Comparison of ENCODE assay signal across 8 cellular contexts in genomic region chr14:91138511-91139359, GRCh38. TPM values are rescaled to one million over a fixed set of nuclear protein-coding genes. Genes with fewer than 3 reads are reported as not detected.
DNase-seq lines count a peak whose midpoint lies in the region; ATAC-seq and TF ChIP-seq lines count a peak whose summit lies in the region.

No MANE protein-coding gene starts in this region.

- H3K27me3 ChIP-seq in esophagus squamous epithelium: no peaks in the 10 kb centered on the region

- peaks cover 0 to 32% (median 0%) of the 10 kb centered on the region in 3 donors for H3K36me3 ChIP-seq in esophagus squamous epithelium

- WGBS in esophagus squamous epithelium, 2 donors: 83 to 85% methylated on average over 3 to 6 of the region's 6 CpGs

- TF ChIP-seq POLR2A in esophagus squamous epithelium (IDR thresholded peaks at IDR 0.05): no peak

- intact Hi-C loops in esophagus squamous epithelium (cut with DNase I): no loop called here

- peaks cover 0 to 59% (median 14%) of the 10 kb centered on the region in 3 donors for H3K4me1 ChIP-seq in esophagus squamous epithelium

- peak; percentile 37 for DNase-seq in ELF-1 (ENCODE audit: low read depth, low spot score)
- DNase-seq in LNCaP clone FGC (ENCODE audit: low read depth): no peak
- peak; percentile 22 to 57 for DNase-seq in activated CD4-positive, alpha-beta T cell treated with anti-CD3 and anti-CD28 coated beads for 4 hours
- DNase-seq in esophagus squamous epithelium (lab: John Stamatoyannopoulos, UW): no peak
- peak; percentile 31 to 60 (median 39) for DNase-seq in stimulated activated CD4-positive, alpha-beta T cell treated with anti-CD3 and anti-CD28 coated beads, Interleukin-12 subunit alpha, Interleukin-12 subunit beta, amount 100 ng/mL, for 48 hours (ENCODE audit: low read depth in 2 of 3, low spot score in 1 of 3)
- no peak for DNase-seq in medulla oblongata (ENCODE audit: extremely low spot score)

- no peak overlapping the region for H3K4me3 ChIP-seq in LNCaP clone FGC (ENCODE audit: low read depth, low read length)
- no peak overlapping the region for H3K4me3 ChIP-seq in esophagus squamous epithelium

- H3K27ac ChIP-seq in esophagus squamous epithelium: peak overlapping the region in 1 of 4 donors; percentile 19

- ATAC-seq in HG03095 (IDR thresholded peaks at IDR 0.05; ENCODE audit: unreplicated experiment) (no peak), GM18858 (IDR thresholded peaks at IDR 0.05; ENCODE audit: unreplicated experiment) (no peak)

- peak; percentile 42 for TF ChIP-seq CTCF in LNCaP clone FGC (IDR thresholded peaks at IDR 0.05; ENCODE audit: control insufficient read depth, extremely low read depth, insufficient read depth)
- peak in 5 of 6 experiments; percentile 35 to 69 (median 49) for TF ChIP-seq CTCF in esophagus squamous epithelium (IDR thresholded peaks at IDR 0.05)

- no peaks in the 10 kb centered on the region for H3K9me3 ChIP-seq in esophagus squamous epithelium

RNA-seq across cellular contexts. Expression of gene DGLUCY, which starts 24.9 kb away (rescaled TPM):
- 10 to 100 TPM; 32.6 to 51.3 (median 38.9) TPM for total RNA-seq in esophagus squamous epithelium

Comparison
In these comparisons a context has a peak if more than half of its experiments do, and no peak if none do; other contexts are left out.
1. DNase-seq: peak in ELF-1 (single experiment), activated CD4-positive, alpha-beta T cell treated with anti-CD3 and anti-CD28 coated beads for 4 hours (2 of 2) and stimulated activated CD4-positive, alpha-beta T cell treated with anti-CD3 and anti-CD28 coated beads, Interleukin-12 subunit alpha, Interleukin-12 subunit beta, amount 100 ng/mL, for 48 hours (3 of 3); none in LNCaP clone FGC (single experiment), esophagus squamous epithelium (single experiment) and medulla oblongata (single experiment).